28 cellular contexts compared by ENCODE assay signal in the genomic region with DNA sequence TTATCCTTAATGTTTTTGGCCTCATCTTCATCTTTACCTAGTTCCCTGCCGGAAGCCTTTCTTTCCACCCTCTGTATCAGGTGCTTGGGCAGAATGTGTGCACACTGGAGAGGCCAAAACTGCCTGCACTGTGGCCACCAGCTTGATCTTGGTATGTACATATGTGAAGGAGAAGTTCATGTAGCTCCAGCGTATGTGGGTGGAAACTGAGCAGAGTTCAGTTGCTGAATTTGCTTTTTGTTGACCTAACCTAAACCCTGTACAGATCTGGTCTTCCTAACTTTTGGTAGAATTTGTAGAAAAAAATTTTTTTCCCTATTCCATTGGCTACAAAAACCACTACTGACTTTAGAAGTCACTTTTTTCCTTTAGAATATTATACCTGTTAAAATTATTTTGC.
"Had no signal": no experiment of that assay in that cellular context is flagged by ENCODE, and none has a peak within 500 bp of the region (broad histone marks: within the 10 kb centered on the region; RNA-seq: fewer than 3 reads in every experiment).

No MANE protein-coding gene starts in this region.

- H3K36me3 ChIP-seq: neural progenitor cell, ovary, right lobe of liver, sigmoid colon, stomach, thoracic aorta, thyroid gland, tibial nerve, upper lobe of left lung, uterus had no signal

- H3K4me3 Mint-ChIP-seq: naive thymus-derived CD8-positive, alpha-beta T cell; natural killer cell treated with Interleukin-12 subunit alpha and Interleukin-12 subunit beta and Interleukin-15 and Interleukin-18, amount 100 ng/mL, for 72 hours; neural progenitor cell; stimulated activated effector memory CD8-positive, alpha-beta T cell treated with anti-CD3 and anti-CD28 coated beads, Interleukin-12 subunit alpha, Interleukin-12 subunit beta, amount 100 ng/mL, for 72 hours; stimulated activated naive B cell treated with anti-CD40 and anti-IgM and Interleukin-4, amounts not matched to agents 10 μg/mL and 1 μg/mL and 100 μg/mL, for 72 hours; stimulated activated naive CD8-positive, alpha-beta T cell treated with anti-CD3 and anti-CD28 coated beads, Interleukin-15, Interleukin-2, amounts not matched to agents 100 ng/mL and 50 ng/mL, for 24 hours had no signal

- H3K9me3 Mint-ChIP-seq: neural progenitor cell had no signal

- H3K36me3 Mint-ChIP-seq: naive thymus-derived CD8-positive, alpha-beta T cell; neural progenitor cell; stimulated activated effector memory CD8-positive, alpha-beta T cell treated with anti-CD3 and anti-CD28 coated beads, Interleukin-12 subunit alpha, Interleukin-12 subunit beta, amount 100 ng/mL, for 72 hours; stimulated activated naive B cell treated with anti-CD40 and anti-IgM and Interleukin-4, amounts not matched to agents 10 μg/mL and 1 μg/mL and 100 μg/mL, for 72 hours had no signal

- DNase-seq: naive thymus-derived CD8-positive, alpha-beta T cell; occipital lobe; ovary; posterior cingulate gyrus; psoas muscle; right cardiac atrium; right lobe of liver; sigmoid colon; small intestine; stimulated activated CD4-positive, alpha-beta T cell treated with anti-CD3 and anti-CD28 coated beads, Interleukin-15, amount 100 ng/mL, for 24 hours; stimulated activated CD4-positive, alpha-beta T cell treated with anti-CD3 and anti-CD28 coated beads, Interleukin-2, amount 100 ng/mL, for 24 hours; stimulated activated CD4-positive, alpha-beta T cell treated with anti-CD3 and anti-CD28 coated beads, Interleukin-2, amount 100 ng/mL, for 48 hours; stimulated activated CD4-positive, alpha-beta T cell treated with anti-CD3 and anti-CD28 coated beads, Interleukin-4, amount 100 ng/mL, for 24 hours; stimulated activated naive B cell treated with anti-CD40 and anti-IgM and Interleukin-4, amounts not matched to agents 10 μg/mL and 1 μg/mL and 100 μg/mL, for 72 hours; stimulated activated naive CD4-positive, alpha-beta T cell treated with Interleukin-2 at 50 U/mL for 16 hours; stomach; thyroid gland; trophoblast cell; upper lobe of left lung; uterus had no signal

- H3K4me1 Mint-ChIP-seq: naive thymus-derived CD8-positive, alpha-beta T cell; neural progenitor cell; stimulated activated effector memory CD8-positive, alpha-beta T cell treated with anti-CD3 and anti-CD28 coated beads, Interleukin-12 subunit alpha, Interleukin-12 subunit beta, amount 100 ng/mL, for 72 hours; stimulated activated naive B cell treated with anti-CD40 and anti-IgM and Interleukin-4, amounts not matched to agents 10 μg/mL and 1 μg/mL and 100 μg/mL, for 72 hours had no signal

- H3K27ac Mint-ChIP-seq: natural killer cell treated with Interleukin-12 subunit alpha and Interleukin-12 subunit beta and Interleukin-15 and Interleukin-18, amount 100 ng/mL, for 72 hours; neural progenitor cell; progenitor cell of endocrine pancreas; stimulated activated effector memory CD8-positive, alpha-beta T cell treated with anti-CD3 and anti-CD28 coated beads, Interleukin-12 subunit alpha, Interleukin-12 subunit beta, amount 100 ng/mL, for 72 hours; stimulated activated naive B cell treated with anti-CD40 and anti-IgM and Interleukin-4, amounts not matched to agents 10 μg/mL and 1 μg/mL and 100 μg/mL, for 72 hours; stimulated activated naive CD8-positive, alpha-beta T cell treated with anti-CD3 and anti-CD28 coated beads, Interleukin-15, Interleukin-2, amounts not matched to agents 100 ng/mL and 50 ng/mL, for 24 hours had no signal

- H3K9ac ChIP-seq: neural progenitor cell, parathyroid adenoma had no signal

- H3K27ac ChIP-seq: neural progenitor cell, ovary, parathyroid adenoma, psoas muscle, right lobe of liver, sigmoid colon, stomach, thoracic aorta, thyroid gland, tibial nerve, upper lobe of left lung, uterus had no signal

- ATAC-seq: naive thymus-derived CD8-positive, alpha-beta T cell; natural killer cell treated with Interleukin-12 subunit alpha and Interleukin-12 subunit beta and Interleukin-15 and Interleukin-18, amount 100 ng/mL, for 72 hours; psoas muscle; right cardiac atrium; stimulated activated effector memory CD8-positive, alpha-beta T cell treated with anti-CD3 and anti-CD28 coated beads, Interleukin-12 subunit alpha, Interleukin-12 subunit beta, amount 100 ng/mL, for 72 hours; stimulated activated naive B cell treated with anti-CD40 and anti-IgM and Interleukin-4, amounts not matched to agents 10 μg/mL and 1 μg/mL and 100 μg/mL, for 72 hours had no signal

- H3K27me3 ChIP-seq: neural progenitor cell, ovary, right lobe of liver, sigmoid colon, stomach, thyroid gland, tibial nerve, upper lobe of left lung, uterus had no signal

- H3K4me3 ChIP-seq: neural progenitor cell, ovary, psoas muscle, right lobe of liver, sigmoid colon, stomach, thoracic aorta, thyroid gland, tibial nerve, upper lobe of left lung, uterus had no signal

- H3K4me1 ChIP-seq: neural progenitor cell, parathyroid adenoma, psoas muscle, right lobe of liver, sigmoid colon, stomach, thyroid gland, tibial nerve, upper lobe of left lung, uterus had no signal

- H3K27me3 Mint-ChIP-seq: progenitor cell of endocrine pancreas had no signal

- H3K9me3 ChIP-seq: ovary, psoas muscle, right lobe of liver, sigmoid colon, stomach, thoracic aorta, thyroid gland, upper lobe of left lung, uterus had no signal
